10 cellular contexts compared by ENCODE assay signal in the genomic region with DNA sequence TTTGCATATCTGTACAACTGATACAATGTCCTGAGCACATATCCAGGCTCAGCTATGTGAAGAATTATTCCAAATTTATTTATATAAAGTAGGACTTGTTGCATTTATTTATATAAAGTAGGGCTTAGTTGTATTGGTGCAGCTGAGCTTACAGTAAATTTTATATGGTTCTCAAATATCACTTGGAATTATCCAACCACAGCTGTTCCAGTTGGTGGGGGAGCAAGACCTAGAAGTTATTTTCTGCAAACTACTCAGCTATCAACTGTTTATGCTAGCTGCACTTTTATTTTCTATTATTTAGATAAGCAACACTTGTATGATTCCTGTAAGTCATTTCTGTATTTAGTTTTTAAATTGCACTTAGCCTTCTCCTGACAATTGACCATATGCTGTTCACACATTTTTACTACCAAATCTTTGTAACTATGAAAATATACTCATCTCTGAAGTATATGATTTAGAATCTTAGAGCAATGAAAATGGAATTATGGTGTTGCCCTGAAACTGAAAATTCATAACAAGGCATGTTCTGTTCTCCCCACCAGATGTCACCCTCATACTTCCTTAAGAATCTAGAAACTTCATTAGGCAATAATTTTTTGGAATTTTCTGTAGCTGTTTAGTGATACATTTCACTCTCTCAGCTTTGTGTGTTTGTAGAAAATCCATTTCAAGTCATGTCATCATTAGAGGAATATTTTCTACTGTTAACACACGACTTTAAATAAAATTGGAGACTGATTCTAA.
A peak's percentile ranks its signal among the peaks of the same experiment; 100 is the strongest.
DNase-seq lines count a peak whose midpoint lies in the region; ATAC-seq, FAIRE-seq and TF ChIP-seq lines count a peak whose summit lies in the region.
"Had no signal": no experiment of that assay in that cellular context is flagged by ENCODE, and none has a peak within 500 bp of the region (broad histone marks: within the 10 kb centered on the region; RNA-seq: fewer than 3 reads in every experiment).

No MANE protein-coding gene starts in this region.

- H3K27me3 ChIP-seq in DND-41 (ENCODE audit: insufficient read depth, low read length, poor library complexity), result peaks cover 3% of the 10 kb centered on the region
- no peaks in the 10 kb centered on the region for H3K27me3 ChIP-seq in pancreas

- H3K27me3 Mint-ChIP-seq in WTC11 (ENCODE audit: low read depth), result no peaks in the 10 kb centered on the region; the same call in 1 of the 2 replicates

- H3K4me2 ChIP-seq in DND-41 (ENCODE audit: insufficient read depth, low read length), result no peak overlapping the region

- H3K4me3 ChIP-seq in DND-41 (ENCODE audit: low read depth in 1 of 2, low read length in 2 of 2) (no peak overlapping the region), LNCaP clone FGC (ENCODE audit: low read depth, low read length) (no peak overlapping the region), pancreas (no peak overlapping the region)

- ATAC-seq in DND-41 (ENCODE audit: insufficient read depth, low read depth) (no peak), WTC11 (no peak; the same call in 1 of the 2 replicates), pancreas (no peak), left cardiac atrium (no peak)

- intact Hi-C loops in pancreas (cut with DNase I) (no loop called here), left cardiac atrium (cut with DNase I) (no loop called here)

- H3K27ac ChIP-seq in DND-41 (ENCODE audit: low read length) (no peak overlapping the region), pancreas (no peak overlapping the region)
- H3K27ac ChIP-seq: parathyroid adenoma had no signal

- H2AFZ ChIP-seq in DND-41 (ENCODE audit: low read depth, low read length), result no peak overlapping the region
- H2AFZ ChIP-seq: parathyroid adenoma had no signal

- no peaks in the 10 kb centered on the region for H4K20me1 ChIP-seq in DND-41 (ENCODE audit: insufficient read depth, low read length)

- POLR2A ChIA-PET in WTC11 (lab: Charles Lee), result no interaction called here

- H3K4me1 ChIP-seq in DND-41 (ENCODE audit: insufficient read depth, low read length) (no peaks in the 10 kb centered on the region), pancreas (no peaks in the 10 kb centered on the region)
- H3K4me1 ChIP-seq: parathyroid adenoma had no signal

- H3K27ac Mint-ChIP-seq in WTC11, result no peak overlapping the region

- DNase-seq in DND-41 (no peak), LNCaP clone FGC (ENCODE audit: low read depth) (no peak), WTC11 (ENCODE audit: low spot score) (no peak), lung microvascular endothelial cell (ENCODE audit: low read depth in 2 of 2) (peak; percentile 4 to 24), DMS79 treated with DMSO at 0.1 percent for 48 hours (lab: John Stamatoyannopoulos, UW) (no peak), pancreas (no peak), left cardiac atrium (no peak), NCI-H2029 (lab: John Stamatoyannopoulos, UW) (no peak)

- 3 to 9% methylated on average over 1 of the region's 1 CpG for WGBS in pancreas, 2 donors

- CTCF ChIA-PET in WTC11 (lab: Charles Lee), result interaction anchor here (0.6 to 1.1 kb wide), 6 partner anchors 60 to 1415 kb away, joined by 3 to 6 read pairs (median 4); no protein-coding TSS in a partner anchor

- H3K4me3 Mint-ChIP-seq in WTC11, result no peak overlapping the region

- H3K9ac ChIP-seq in DND-41 (ENCODE audit: low read depth, low read length), result no peak overlapping the region
- H3K9ac ChIP-seq: parathyroid adenoma had no signal

- H3K36me3 Mint-ChIP-seq in WTC11, result no peaks in the 10 kb centered on the region

- H3K36me3 ChIP-seq in DND-41 (ENCODE audit: insufficient read depth, low read length) (no peaks in the 10 kb centered on the region), pancreas (no peaks in the 10 kb centered on the region)

- H3K9me3 Mint-ChIP-seq in WTC11, result peaks cover 9% of the 10 kb centered on the region; the same call in 1 of the 2 replicates

- FAIRE-seq in pancreas (lab: Jason Lieb, UNC), result no peak
- FAIRE-seq: GM19239 had no signal

- no peaks in the 10 kb centered on the region for H3K79me2 ChIP-seq in DND-41 (ENCODE audit: insufficient read depth, low read length)
- H3K79me2 ChIP-seq: parathyroid adenoma had no signal

- H3K4me1 Mint-ChIP-seq in WTC11, result peaks cover 8% of the 10 kb centered on the region

- TF ChIP-seq CTCF in DND-41 (IDR thresholded peaks at IDR 0.05; ENCODE audit: borderline replicate concordance, extremely low read depth, low read length, poor library complexity, severe bottlenecking), result peak; percentile 56
- TF ChIP-seq CTCF in LNCaP clone FGC (IDR thresholded peaks at IDR 0.05; ENCODE audit: control insufficient read depth, extremely low read depth, insufficient read depth), result peak; percentile 54
- TF ChIP-seq CTCF in WTC11 (IDR thresholded peaks at IDR 0.05), result peak; percentile 30; the same call in 1 of the 2 replicates
- TF ChIP-seq CTCF in pancreas (IDR thresholded peaks at IDR 0.05), result no peak

- H3K9me3 ChIP-seq in DND-41 (ENCODE audit: insufficient read depth, low read length, severe bottlenecking) (no peaks in the 10 kb centered on the region), pancreas (no peaks in the 10 kb centered on the region)

TF ChIP-seq in WTC11, 78 proteins besides CTCF, POLR2A, EP300 and RAD21 (continues in another document):
- TF ChIP-seq NR3C1 (CRISPR knock-in tag; conservative IDR thresholded peaks at IDR 0.05; ENCODE audit: low read depth) (no peak), ELF4 (CRISPR knock-in tag; IDR thresholded peaks at IDR 0.05; ENCODE audit: low read depth) (no peak), FOXJ3 (CRISPR knock-in tag; IDR thresholded peaks at IDR 0.05; ENCODE audit: borderline replicate concordance) (no peak), IRF2 (CRISPR knock-in tag; IDR thresholded peaks at IDR 0.05; ENCODE audit: borderline replicate concordance, low read depth) (no peak), ZNF317 (CRISPR knock-in tag; IDR thresholded peaks at IDR 0.05; ENCODE audit: borderline replicate concordance, low read depth) (no peak), FOXK1 (CRISPR knock-in tag; IDR thresholded peaks at IDR 0.05) (no peak), ATF6 (CRISPR knock-in tag; IDR thresholded peaks at IDR 0.05) (no peak)
- TF ChIP-seq, protein P1, sequence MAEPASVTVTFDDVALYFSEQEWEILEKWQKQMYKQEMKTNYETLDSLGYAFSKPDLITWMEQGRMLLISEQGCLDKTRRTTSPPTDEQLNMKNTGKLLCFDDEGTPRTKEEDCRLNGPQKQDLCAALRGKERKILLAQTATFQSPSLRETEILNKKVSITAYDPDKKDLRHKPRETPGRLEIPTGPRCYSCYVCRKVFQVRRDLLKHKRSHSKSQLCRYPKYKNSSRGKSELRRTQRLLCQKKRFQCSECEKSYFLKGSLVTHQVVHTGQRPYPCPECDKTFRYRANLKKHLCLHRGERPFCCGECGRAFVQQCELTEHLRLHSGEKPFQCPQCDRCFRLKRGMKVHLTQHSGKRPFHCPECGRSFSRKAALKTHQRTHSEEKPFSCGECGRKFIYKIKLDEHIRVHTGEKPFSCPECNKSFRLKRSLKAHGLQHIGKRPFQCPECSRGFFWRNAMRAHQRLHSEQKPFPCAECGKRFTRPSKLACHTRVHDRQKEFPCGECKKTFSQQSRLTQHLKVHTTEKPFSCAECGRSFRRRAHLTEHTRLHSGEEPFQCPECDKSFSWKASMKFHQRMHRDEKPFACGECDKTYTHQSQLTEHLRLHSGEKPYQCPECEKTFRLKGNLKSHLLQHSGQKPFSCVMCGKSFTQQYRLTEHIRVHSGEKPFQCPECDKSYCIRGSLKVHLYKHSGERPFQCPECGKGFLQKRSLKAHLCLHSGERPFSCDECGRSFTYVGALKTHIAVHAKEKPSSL (CRISPR knock-in tag; conservative IDR thresholded peaks at IDR 0.05), result no peak
- TF ChIP-seq, protein P2, sequence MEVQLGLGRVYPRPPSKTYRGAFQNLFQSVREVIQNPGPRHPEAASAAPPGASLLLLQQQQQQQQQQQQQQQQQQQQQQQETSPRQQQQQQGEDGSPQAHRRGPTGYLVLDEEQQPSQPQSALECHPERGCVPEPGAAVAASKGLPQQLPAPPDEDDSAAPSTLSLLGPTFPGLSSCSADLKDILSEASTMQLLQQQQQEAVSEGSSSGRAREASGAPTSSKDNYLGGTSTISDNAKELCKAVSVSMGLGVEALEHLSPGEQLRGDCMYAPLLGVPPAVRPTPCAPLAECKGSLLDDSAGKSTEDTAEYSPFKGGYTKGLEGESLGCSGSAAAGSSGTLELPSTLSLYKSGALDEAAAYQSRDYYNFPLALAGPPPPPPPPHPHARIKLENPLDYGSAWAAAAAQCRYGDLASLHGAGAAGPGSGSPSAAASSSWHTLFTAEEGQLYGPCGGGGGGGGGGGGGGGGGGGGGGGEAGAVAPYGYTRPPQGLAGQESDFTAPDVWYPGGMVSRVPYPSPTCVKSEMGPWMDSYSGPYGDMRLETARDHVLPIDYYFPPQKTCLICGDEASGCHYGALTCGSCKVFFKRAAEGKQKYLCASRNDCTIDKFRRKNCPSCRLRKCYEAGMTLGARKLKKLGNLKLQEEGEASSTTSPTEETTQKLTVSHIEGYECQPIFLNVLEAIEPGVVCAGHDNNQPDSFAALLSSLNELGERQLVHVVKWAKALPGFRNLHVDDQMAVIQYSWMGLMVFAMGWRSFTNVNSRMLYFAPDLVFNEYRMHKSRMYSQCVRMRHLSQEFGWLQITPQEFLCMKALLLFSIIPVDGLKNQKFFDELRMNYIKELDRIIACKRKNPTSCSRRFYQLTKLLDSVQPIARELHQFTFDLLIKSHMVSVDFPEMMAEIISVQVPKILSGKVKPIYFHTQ (CRISPR knock-in tag; IDR thresholded peaks at IDR 0.05), result no peak

Comparison
In these comparisons a context has a peak if more than half of its experiments do, and no peak if none do; other contexts are left out.
1. DNase-seq: peak in lung microvascular endothelial cell (2 of 2); none in DND-41 (single experiment), LNCaP clone FGC (single experiment), WTC11 (single experiment), DMS79 treated with DMSO at 0.1 percent for 48 hours (single experiment), pancreas (0 of 6), left cardiac atrium (single experiment) and NCI-H2029 (single experiment).
2. CTCF ChIP-seq: peak in DND-41 (single experiment), LNCaP clone FGC (single experiment) and WTC11 (single experiment); none in pancreas (0 of 4).